ENCODE assay signal across 1 cellular context in the genomic region with DNA sequence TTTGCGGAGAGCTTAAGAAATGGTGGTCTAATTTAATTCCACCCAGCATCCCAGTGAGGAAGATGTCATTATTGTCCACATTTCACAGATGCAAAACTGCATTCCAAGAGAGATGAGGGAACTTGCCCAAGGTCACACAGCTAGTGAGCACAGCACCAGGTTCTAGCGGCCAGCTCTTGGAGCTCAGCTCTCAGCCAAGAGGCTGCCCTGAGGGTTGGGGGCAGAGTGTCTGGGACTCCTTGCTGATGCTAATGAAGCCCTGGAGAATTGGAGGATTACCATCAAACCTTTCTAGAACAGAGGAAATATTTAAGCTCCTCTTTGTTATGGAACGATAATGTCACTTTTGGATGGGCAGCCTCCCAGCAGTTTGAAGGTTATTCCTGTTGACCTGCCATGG.
TF ChIP-seq lines count a peak whose summit lies in the region.

No MANE protein-coding gene starts in this region.

TF ChIP-seq in H1, 55 proteins besides CTCF, POLR2A, EP300 and RAD21 (continued from another document):
- no peak for TF ChIP-seq CTBP2 (IDR thresholded peaks at IDR 0.05; ENCODE audit: borderline replicate concordance, insufficient read depth, insufficient read length, low read length)
- TF ChIP-seq TBP (IDR thresholded peaks at IDR 0.05; ENCODE audit: low read depth, low read length) = no peak
- TF ChIP-seq, protein P1, sequence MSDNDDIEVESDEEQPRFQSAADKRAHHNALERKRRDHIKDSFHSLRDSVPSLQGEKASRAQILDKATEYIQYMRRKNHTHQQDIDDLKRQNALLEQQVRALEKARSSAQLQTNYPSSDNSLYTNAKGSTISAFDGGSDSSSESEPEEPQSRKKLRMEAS (IDR thresholded peaks at IDR 0.05) = no peak
- no peak for TF ChIP-seq SUZ12 (IDR thresholded peaks at IDR 0.05; ENCODE audit: low read length)
- TF ChIP-seq SP1 (IDR thresholded peaks at IDR 0.05; ENCODE audit: low read depth, low read length) = no peak
